Comparison of ENCODE assay signal across 31 cellular contexts in the genomic region with DNA sequence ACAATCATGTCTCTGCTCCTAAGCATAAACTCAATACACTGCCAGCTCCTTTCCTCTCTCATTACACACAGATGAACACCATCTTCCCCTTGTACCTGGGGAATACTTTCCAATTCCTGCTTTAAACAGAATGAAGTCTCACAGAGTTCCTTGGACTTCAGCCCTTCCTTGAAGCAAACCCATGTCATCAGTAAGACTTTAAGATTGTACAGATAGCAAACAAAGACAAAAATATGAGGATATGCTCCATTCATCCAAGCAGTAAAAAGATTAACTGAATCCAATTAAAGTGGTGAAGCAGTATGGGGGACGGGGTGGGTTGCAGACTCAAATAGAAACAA. TPM values are rescaled to one million over a fixed set of nuclear protein-coding genes. Genes with fewer than 3 reads are reported as not detected.
DNase-seq lines count a peak whose midpoint lies in the region; ATAC-seq, FAIRE-seq and TF ChIP-seq lines count a peak whose summit lies in the region.
"Had no signal": no experiment of that assay in that cellular context is flagged by ENCODE, and none has a peak within 500 bp of the region (broad histone marks: within the 10 kb centered on the region; RNA-seq: fewer than 3 reads in every experiment).

No MANE protein-coding gene starts in this region.

- H3K4me2 ChIP-seq in HepG2 (ENCODE audit: low read depth, low read length): peak overlapping the region; percentile 55
- no peak overlapping the region for H3K4me2 ChIP-seq in neuronal stem cell (ENCODE audit: insufficient read depth, low read length, poor library complexity, severe bottlenecking)
- H3K4me2 ChIP-seq: KMS-11 had no signal

- CTCF ChIA-PET in HepG2 (lab: Yijun Ruan, JAX; ENCODE audit: low intra/inter-chr PET ratio, low total read pairs): no interaction called here

- H2AFZ ChIP-seq in HepG2 (ENCODE audit: low read length) (peak overlapping the region; percentile 17), neuronal stem cell (ENCODE audit: low read length) (peak overlapping the region; percentile 40)

- no peak for TF ChIP-seq RAD21 in HepG2 (CRISPR knock-in tag; IDR thresholded peaks at IDR 0.05)

- H3K4me3 ChIP-seq in HepG2 (replicated peaks in 1 of 3; ENCODE audit: insufficient read depth in 1 of 3, low read depth in 2 of 3, low read length in 3 of 3) (peak overlapping the region in 1 of 3 experiments; percentile 19; a peak in 1 of 6 replicates), right lobe of liver (no peak overlapping the region), duodenal mucosa (ENCODE audit: low read depth in 1 of 2, low read length in 2 of 2) (peak overlapping the region; percentile 20 to 43), neuronal stem cell (ENCODE audit: low read length in 2 of 2) (no peak overlapping the region)
- H3K4me3 ChIP-seq: SJCRH30, skin epidermis, testis had no signal

- H4K20me1 ChIP-seq in HepG2 (ENCODE audit: insufficient read depth, low read length): no peaks in the 10 kb centered on the region

- H3K27ac ChIP-seq in HepG2 (ENCODE audit: extremely low read length, insufficient read depth, low read length) (no peak overlapping the region), right lobe of liver (no peak overlapping the region), duodenal mucosa (ENCODE audit: low read depth, low read length) (no peak overlapping the region), neuronal stem cell (replicated peaks; ENCODE audit: low read length) (no peak overlapping the region)
- H3K27ac ChIP-seq: KMS-11, SJCRH30, skin epidermis, testis, WERI-Rb-1 had no signal

- H3K9ac ChIP-seq in HepG2 (ENCODE audit: insufficient read depth, low read depth, low read length): no peak overlapping the region
- no peak overlapping the region for H3K9ac ChIP-seq in duodenal mucosa (ENCODE audit: low read depth in 1 of 2, low read length in 2 of 2)
- no peak overlapping the region for H3K9ac ChIP-seq in neuronal stem cell (ENCODE audit: low read depth, low read length, poor library complexity)
- H3K9ac ChIP-seq: KMS-11 had no signal

- H3K9me3 ChIP-seq in HepG2 (ENCODE audit: low read length): no peaks in the 10 kb centered on the region
- no peaks in the 10 kb centered on the region for H3K9me3 ChIP-seq in right lobe of liver
- no peaks in the 10 kb centered on the region for H3K9me3 ChIP-seq in duodenal mucosa (ENCODE audit: control insufficient read depth in 1 of 2, low read length in 2 of 2)
- no peaks in the 10 kb centered on the region for H3K9me3 ChIP-seq in neuronal stem cell (replicated peaks in 1 of 2; ENCODE audit: control insufficient read depth in 2 of 2, insufficient read depth in 1 of 2, low read depth in 1 of 2, low read length in 2 of 2)
- H3K9me3 ChIP-seq: SJCRH30, testis had no signal

- no peak overlapping the region for H2BK120ac ChIP-seq in neuronal stem cell (ENCODE audit: low read depth, low read length)

- intact Hi-C loops in HepG2 (cut with micrococcal nuclease; ENCODE audit: unreplicated experiment): no loop called here
- intact Hi-C loops in right lobe of liver (cut with DNase I): no loop called here

- H3K4me1 ChIP-seq in HepG2 (ENCODE audit: insufficient read depth, low read length): peaks cover 19% of the 10 kb centered on the region
- H3K4me1 ChIP-seq in right lobe of liver: no peaks in the 10 kb centered on the region
- H3K4me1 ChIP-seq in duodenal mucosa (ENCODE audit: control insufficient read depth in 1 of 2, insufficient read depth in 2 of 2, low read length in 2 of 2): peaks cover 0 to 4% of the 10 kb centered on the region in 2 donors
- H3K4me1 ChIP-seq in neuronal stem cell (ENCODE audit: control insufficient read depth in 2 of 2, insufficient read depth in 1 of 2, low read depth in 1 of 2, low read length in 2 of 2): peaks cover 0 to 12% of the 10 kb centered on the region in 2 donors
- H3K4me1 ChIP-seq: SJCRH30, testis had no signal

- H2BK5ac ChIP-seq in neuronal stem cell (ENCODE audit: low read length): no peak overlapping the region

- ATAC-seq in HepG2: no peak
- no peak for ATAC-seq in right lobe of liver
- ATAC-seq in left lobe of liver: no peak
- ATAC-seq in HG02981 (IDR thresholded peaks at IDR 0.05; ENCODE audit: unreplicated experiment): no peak
- ATAC-seq: natural killer cell; stimulated activated naive B cell treated with anti-CD40 and anti-IgM and Interleukin-4, amounts not matched to agents 10 μg/mL and 1 μg/mL and 100 μg/mL, for 72 hours; T-cell had no signal

- no peak overlapping the region for H4K8ac ChIP-seq in neuronal stem cell (ENCODE audit: low read depth, low read length)

- H3K27me3 ChIP-seq in HepG2 (ENCODE audit: control insufficient read depth in 1 of 2, insufficient read depth in 2 of 2, low read length in 2 of 2) (peaks cover 0 to 25% of the 10 kb centered on the region in 2 experiments; a peak in 2 of 5 replicates), right lobe of liver (no peaks in the 10 kb centered on the region), duodenal mucosa (ENCODE audit: control insufficient read depth in 1 of 2, insufficient read depth in 2 of 2, low read length in 2 of 2) (no peaks in the 10 kb centered on the region), neuronal stem cell (ENCODE audit: control insufficient read depth in 3 of 3, insufficient read depth in 3 of 3, low read depth in 1 of 3, low read length in 3 of 3) (peaks cover 0 to 14% (median 0%) of the 10 kb centered on the region in 3 experiments)
- H3K27me3 ChIP-seq: testis had no signal

- 3% methylated on average over 1 of the region's 1 CpG for WGBS in HepG2 (ENCODE audit: low lambda C conversion rate)
- 80% methylated on average over 1 of the region's 1 CpG for WGBS in right lobe of liver (ENCODE audit: insufficient coverage, low coverage, low lambda C conversion rate, missing lambda C conversion rate)
- WGBS in neuronal stem cell (ENCODE audit: extremely low coverage in 2 of 2, insufficient read length in 2 of 2, insufficient replicate concordance in 1 of 2), 2 donors: no CpG with 5 or more reads among the region's 1 CpG

- H3K36me3 ChIP-seq in HepG2 (replicated peaks in 1 of 2; ENCODE audit: control insufficient read depth in 1 of 2, insufficient read depth in 2 of 2, low read length in 2 of 2) (no peaks in the 10 kb centered on the region), right lobe of liver (no peaks in the 10 kb centered on the region), duodenal mucosa (ENCODE audit: control insufficient read depth in 1 of 2, insufficient read depth in 2 of 2, low read length in 2 of 2) (no peaks in the 10 kb centered on the region), neuronal stem cell (replicated peaks in 1 of 2; ENCODE audit: control insufficient read depth in 2 of 2, insufficient read depth in 2 of 2, low read length in 2 of 2) (no peaks in the 10 kb centered on the region)
- H3K36me3 ChIP-seq: SJCRH30, WERI-Rb-1 had no signal

- TF ChIP-seq POLR2A in HepG2 (IDR thresholded peaks at IDR 0.05; ENCODE audit: insufficient read depth in 1 of 2, low read depth in 2 of 2, low read length in 2 of 2) (no peak), right lobe of liver (IDR thresholded peaks at IDR 0.05) (no peak)

- no peak overlapping the region for H2BK12ac ChIP-seq in neuronal stem cell (ENCODE audit: low read length)

- POLR2A ChIA-PET in HepG2 (lab: Yijun Ruan, JAX): no interaction called here

- no peak overlapping the region for H3K18ac ChIP-seq in neuronal stem cell (ENCODE audit: low read length)

- FAIRE-seq in HepG2 (lab: Jason Lieb, UNC): no peak
- FAIRE-seq: colon, islet of Langerhans, RCC 7860 had no signal

- H3K79me1 ChIP-seq in neuronal stem cell (ENCODE audit: low read depth, low read length): no peaks in the 10 kb centered on the region

- H3K14ac ChIP-seq in neuronal stem cell (ENCODE audit: low read length): no peak overlapping the region

- DNase-seq in HepG2 (ENCODE audit: low spot score): no peak
- no peak for DNase-seq in right lobe of liver
- DNase-seq in neuronal stem cell (ENCODE audit: low spot score): no peak
- no peak for DNase-seq in left lobe of liver (ENCODE audit: low spot score)
- DNase-seq in middle frontal gyrus (ENCODE audit: extremely low spot score, low spot score): no peak
- DNase-seq: ACHN; activated CD4-positive, alpha-beta T cell treated with anti-CD3 and anti-CD28 coated beads for 4 hours; activated CD8-positive, alpha-beta memory T cell treated with anti-CD3 and anti-CD28 coated beads for 24 hours; activated naive CD4-positive, alpha-beta T cell treated with anti-CD3 and anti-CD28 coated beads, Interleukin-2, amount 50 U/mL, for 16 hours; activated T-cell treated with anti-CD3 and anti-CD28 coated beads for 4 hours; amygdala; CD8-positive, alpha-beta memory T cell; effector CD8-positive, alpha-beta T cell; EL; H7; midbrain; natural killer cell; NCI-H1930; NCI-H526 treated with DMSO at 0.1 percent for 48 hours; SJCRH30; stimulated activated naive B cell treated with anti-CD40 and anti-IgM and Interleukin-4, amounts not matched to agents 10 μg/mL and 1 μg/mL and 100 μg/mL, for 72 hours; T-cell; testis; WERI-Rb-1 had no signal

- no TSS peak for BruUV-seq in HepG2 (replicated peaks; lab: Mats Ljungman, UMichigan)

- H3K4ac ChIP-seq in neuronal stem cell (ENCODE audit: low read length): no peak overlapping the region

- H4K91ac ChIP-seq in neuronal stem cell (ENCODE audit: low read depth, low read length, poor library complexity): no peak overlapping the region

- in situ Hi-C loops in HepG2 (cut with HindIII; ENCODE audit: extremely low pct_ligation_motif_present, low pct_unique_long_range_greater_than_20kb): no loop called here

- H3K79me2 ChIP-seq in HepG2 (ENCODE audit: insufficient read depth, low read length): no peaks in the 10 kb centered on the region

- TF ChIP-seq EP300 in HepG2 (IDR thresholded peaks at IDR 0.05; ENCODE audit: low read depth in 2 of 2, low read length in 2 of 2) (no peak), HepG2 (CRISPR knock-in tag; IDR thresholded peaks at IDR 0.05; ENCODE audit: borderline replicate concordance) (no peak)

- H2AK5ac ChIP-seq in neuronal stem cell (ENCODE audit: low read depth, low read length): no peak overlapping the region

- no peak overlapping the region for H3K23ac ChIP-seq in neuronal stem cell (ENCODE audit: low read depth, low read length, poor library complexity)

- no peak overlapping the region for H2BK15ac ChIP-seq in neuronal stem cell (ENCODE audit: low read length)

- TF ChIP-seq CTCF in HepG2 (CRISPR knock-in tag; IDR thresholded peaks at IDR 0.05) (no peak), right lobe of liver (IDR thresholded peaks at IDR 0.05) (no peak)

RNA-seq across cellular contexts. Expression of a gene that starts 17.1 kb away (rescaled TPM):
- total RNA-seq in HepG2 (2016; rRNA removed; fragmentation: Illumina TruSeq; extraction: Trizol): 13.9 and 16.2 TPM in 2 replicates
- total RNA-seq in HepG2 (2016; cell fraction: cytosol; rRNA removed; fragmentation: Illumina TruSeq; extraction: Trizol; ENCODE audit: low read depth): 2.1 and 4.7 TPM in 2 replicates
- 15.3 and 15.7 TPM in 2 replicates for total RNA-seq in HepG2 (2016; cell fraction: insoluble cytoplasmic fraction; rRNA removed; fragmentation: Illumina TruSeq; extraction: Trizol)
- total RNA-seq in HepG2 (2016; cell fraction: membrane; rRNA removed; fragmentation: Illumina TruSeq; extraction: Trizol): 6.4 and 7.1 TPM in 2 replicates
- total RNA-seq in HepG2 (2016; cell fraction: nucleus; rRNA removed; fragmentation: Illumina TruSeq; extraction: Trizol): 15.0 and 16.0 TPM in 2 replicates
- polyA plus RNA-seq in HepG2 (2011; rRNA removed): 10.0 and 11.4 TPM in 2 replicates
- 3.6 and 4.8 TPM in 2 replicates for polyA plus RNA-seq in HepG2 (2011; cell fraction: cytosol; rRNA removed)
- polyA plus RNA-seq in HepG2 (2011; cell fraction: nucleus; rRNA removed): 34.2 and 41.9 TPM in 2 replicates
- 10.3 and 12.9 TPM in 2 replicates for polyA plus RNA-seq in HepG2 (2012)
- 0.71 and 0.82 TPM in 2 replicates for polyA plus RNA-seq in HepG2 (2016; cell fraction: cytosol; fragmentation: Illumina TruSeq; extraction: Trizol; ENCODE audit: low read depth)
- polyA plus RNA-seq in HepG2 (2016; cell fraction: insoluble cytoplasmic fraction; fragmentation: Illumina TruSeq; extraction: Trizol; ENCODE audit: low read depth): 14.1 and 15.2 TPM in 2 replicates
- 2.0 and 2.4 TPM in 2 replicates for polyA plus RNA-seq in HepG2 (2016; cell fraction: membrane; fragmentation: Illumina TruSeq; extraction: Trizol; ENCODE audit: low read depth)
- polyA plus RNA-seq in HepG2 (2016; cell fraction: nucleus; fragmentation: Illumina TruSeq; extraction: Trizol; ENCODE audit: insufficient read depth, low read depth): 28.5 and 29.3 TPM in 2 replicates
- 5.5 and 7.3 TPM in 2 replicates for polyA minus RNA-seq in HepG2 (2011; rRNA and poly(A)+ RNA removed; ENCODE audit: low replicate concordance)
- 4.3 and 5.8 TPM in 2 replicates for polyA minus RNA-seq in HepG2 (2011; cell fraction: cytosol; rRNA and poly(A)+ RNA removed)
- polyA minus RNA-seq in HepG2 (2011; cell fraction: nucleus; rRNA and poly(A)+ RNA removed): 21.1 and 23.1 TPM in 2 replicates
- 10 to 100 TPM in 4 of 6 experiments, 1 to 10 TPM in 2; 7.5 to 12.5 (median 10.6) TPM for total RNA-seq in right lobe of liver
- polyA plus RNA-seq in neuronal stem cell (2013, experiment 1 of 2): 29.5 TPM
- 28.2 TPM for polyA plus RNA-seq in neuronal stem cell (2013, experiment 2 of 2)
- 10.8 TPM for total RNA-seq in left lobe of liver

Comparison
In these comparisons a context has a peak if more than half of its experiments do, and no peak if none do; other contexts are left out.
1. H3K4me3 ChIP-seq: peak in duodenal mucosa (2 of 2); none in right lobe of liver (0 of 3) and neuronal stem cell (0 of 2).